8 cellular contexts compared by ENCODE assay signal in genomic region chr1:13700521-13701273, GRCh38. TPM values are rescaled to one million over a fixed set of nuclear protein-coding genes. Genes with fewer than 3 reads are reported as not detected.
DNase-seq lines count a peak whose midpoint lies in the region; ATAC-seq and TF ChIP-seq lines count a peak whose summit lies in the region.

No MANE protein-coding gene starts in this region.

- H3K36me3 ChIP-seq in BLaER1 (peaks cover 6% of the 10 kb centered on the region; the same call in 1 of the 2 replicates), endocrine pancreas (ENCODE audit: control insufficient read depth, insufficient read depth, low read length) (no peaks in the 10 kb centered on the region), mucosa of descending colon (ENCODE audit: low read depth) (no peaks in the 10 kb centered on the region)

- intact Hi-C loops in mucosa of descending colon (cut with DNase I, micrococcal nuclease), result no loop called here

- H3K27ac Mint-ChIP-seq in IgD-negative memory B cell, result peak overlapping the region; percentile 100

- H3K4me3 ChIP-seq in BLaER1, result peak overlapping the region; percentile 82
- H3K4me3 ChIP-seq in endocrine pancreas (ENCODE audit: control insufficient read depth, insufficient read depth, low read length), result peak overlapping the region; percentile 19
- H3K4me3 ChIP-seq in mucosa of descending colon, result peak overlapping the region; percentile 67

- no peaks in the 10 kb centered on the region for H4K20me1 ChIP-seq in BLaER1

- peak; percentile 37 for ATAC-seq in GM19452 (IDR thresholded peaks at IDR 0.05; ENCODE audit: unreplicated experiment)
- ATAC-seq in mucosa of descending colon, result peak; percentile 72
- no peak for ATAC-seq in GM21447 (IDR thresholded peaks at IDR 0.05; ENCODE audit: unreplicated experiment)

- peaks cover 4% of the 10 kb centered on the region for H3K36me3 Mint-ChIP-seq in IgD-negative memory B cell

- TF ChIP-seq CTCF in mucosa of descending colon (IDR thresholded peaks at IDR 0.05), result no peak

- H3K4me3 Mint-ChIP-seq in IgD-negative memory B cell, result peak overlapping the region; percentile 93 to 98 (median 97)

- peak; percentile 49 to 51 for DNase-seq in activated CD4-positive, alpha-beta T cell treated with anti-CD3 and anti-CD28 coated beads, Interleukin-2, amount 50 U/mL, for 48 hours
- DNase-seq in mucosa of descending colon, result peak; percentile 56 to 68 (median 66)
- peak; percentile 20 to 34 for DNase-seq in stimulated activated CD8-positive, alpha-beta memory T cell treated with anti-CD3 and anti-CD28 coated beads, Interleukin-2, amount 100 ng/mL, for 48 hours (ENCODE audit: low read depth in 2 of 2)

- H3K9me3 Mint-ChIP-seq in IgD-negative memory B cell, result peaks cover 2 to 11% (median 4%) of the 10 kb centered on the region in 3 donors

- H3K4me1 Mint-ChIP-seq in IgD-negative memory B cell, result peaks cover 26 to 45% (median 41%) of the 10 kb centered on the region in 3 donors

- peaks cover 53% of the 10 kb centered on the region for H3K4me1 ChIP-seq in BLaER1
- H3K4me1 ChIP-seq in endocrine pancreas (ENCODE audit: control insufficient read depth, insufficient read depth, low read length), result no peaks in the 10 kb centered on the region
- H3K4me1 ChIP-seq in mucosa of descending colon (ENCODE audit: low read depth), result peaks cover 6% of the 10 kb centered on the region

- no peaks in the 10 kb centered on the region for H3K27me3 Mint-ChIP-seq in IgD-negative memory B cell

- H3K9ac ChIP-seq in BLaER1 (peak overlapping the region; percentile 90), endocrine pancreas (ENCODE audit: control insufficient read depth, insufficient read depth, low read length) (no peak overlapping the region)

- H3K27me3 ChIP-seq in BLaER1 (no peaks in the 10 kb centered on the region), endocrine pancreas (ENCODE audit: control insufficient read depth, insufficient read depth, low read length) (peaks cover 3% of the 10 kb centered on the region)

- peak overlapping the region; percentile 97 for H3K27ac ChIP-seq in BLaER1

- peak overlapping the region; percentile 77 for H3K4me2 ChIP-seq in BLaER1

- H3K9me3 ChIP-seq in BLaER1 (peaks cover 11% of the 10 kb centered on the region), endocrine pancreas (ENCODE audit: control insufficient read depth, low read length) (no peaks in the 10 kb centered on the region), mucosa of descending colon (no peaks in the 10 kb centered on the region)

RNA-seq across cellular contexts. Expression of gene PRDM2, which starts 0.7 kb away (rescaled TPM):
- polyA plus RNA-seq in IgD-negative memory B cell, result 50.3 TPM
- total RNA-seq in mucosa of descending colon, result 10 to 100 TPM; 34.7 to 56.1 (median 39.8) TPM

Comparison
In these comparisons a context has a peak if more than half of its experiments do, and no peak if none do; other contexts are left out.
1. H3K4me3 ChIP-seq: peak in every context shown above with its lines; median percentile 82 in BLaER1; 67 in mucosa of descending colon; 19 in endocrine pancreas.